ENCODE assay signal across 18 cellular contexts in the genomic region with DNA sequence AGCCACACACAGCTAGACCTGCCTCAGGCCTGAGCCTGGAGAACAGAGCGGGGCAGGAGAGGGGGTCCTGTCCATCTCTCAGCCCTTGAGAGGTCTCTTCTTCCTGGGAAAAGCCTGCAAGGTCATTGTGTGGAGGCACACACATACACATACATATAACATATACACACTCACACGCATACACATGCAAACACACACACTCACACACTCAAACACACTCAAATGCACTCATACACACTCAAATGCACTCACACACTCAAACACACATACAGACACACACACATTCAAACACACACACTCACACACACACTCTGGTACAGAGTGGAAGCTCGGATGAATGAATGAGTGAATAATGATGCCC. TPM values are rescaled to one million over a fixed set of nuclear protein-coding genes. Genes with fewer than 3 reads are reported as not detected.
"Had no signal": no experiment of that assay in that cellular context is flagged by ENCODE, and none has a peak within 500 bp of the region (broad histone marks: within the 10 kb centered on the region; RNA-seq: fewer than 3 reads in every experiment).

No MANE protein-coding gene starts in this region.

- H3K4me3 ChIP-seq: breast epithelium, gastrocnemius medialis, heart right ventricle, left lung, prostate gland, tibial artery, vagina had no signal

- H3K36me3 ChIP-seq: breast epithelium, gastrocnemius medialis, heart right ventricle, left lung, prostate gland, tibial artery, vagina, WERI-Rb-1 had no signal

- H3K27ac ChIP-seq: breast epithelium, gastrocnemius medialis, heart right ventricle, left lung, prostate gland, tibial artery, vagina, WERI-Rb-1 had no signal

- H3K9me3 ChIP-seq: breast epithelium, gastrocnemius medialis, heart right ventricle, left lung, prostate gland, tibial artery, vagina had no signal

- H3K4me1 ChIP-seq: breast epithelium, gastrocnemius medialis, left lung, prostate gland, tibial artery, vagina had no signal

- H3K27me3 ChIP-seq: breast epithelium, gastrocnemius medialis, heart right ventricle, left lung, tibial artery, vagina had no signal

- DNase-seq: activated CD4-positive, alpha-beta T cell treated with anti-CD3 and anti-CD28 coated beads, Interleukin-2, amount 50 U/mL, for 48 hours; activated naive CD4-positive, alpha-beta T cell treated with anti-CD3 and anti-CD28 coated beads for 36 hours; activated naive CD8-positive, alpha-beta T cell treated with anti-CD3 and anti-CD28 coated beads, Interleukin-2, amount 50 U/mL, for 24 hours; aorta; dermis blood vessel endothelial cell; endodermal cell; gastrocnemius medialis; heart right ventricle; nephron progenitor cell; stimulated activated CD4-positive, alpha-beta T cell treated with anti-CD3 and anti-CD28 coated beads, Interleukin-12 subunit alpha, Interleukin-12 subunit beta, amount 100 ng/mL, for 4 hours; stimulated activated CD4-positive, alpha-beta T cell treated with anti-CD3 and anti-CD28 coated beads, Interleukin-2, amount 100 ng/mL, for 24 hours; tibial artery; WERI-Rb-1 had no signal

RNA-seq across cellular contexts. Expression of a gene that starts 0.5 kb away (rescaled TPM):
- total RNA-seq: activated naive CD4-positive, alpha-beta T cell treated with anti-CD3 and anti-CD28 coated beads for 36 hours; activated T-helper 2 cell treated with anti-CD3 and anti-CD28 coated beads, Interferon-gamma antibody, Interleukin-2, Interleukin-4, amounts not matched to agents 10 μg/mL and 5 μg/mL and 100 μg/mL, durations not matched to agents 14 hours and 24 hours and 36 hours; gastrocnemius medialis; heart right ventricle had no signal
